ENCODE assay signal across 29 cellular contexts in genomic region chr20:4889446-4889845, GRCh38.
A peak's percentile ranks its signal among the peaks of the same experiment; 100 is the strongest.
DNase-seq lines count a peak whose midpoint lies in the region; ATAC-seq, FAIRE-seq and TF ChIP-seq lines count a peak whose summit lies in the region.
"Had no signal": no experiment of that assay in that cellular context is flagged by ENCODE, and none has a peak within 500 bp of the region (broad histone marks: within the 10 kb centered on the region; RNA-seq: fewer than 3 reads in every experiment).

No MANE protein-coding gene starts in this region.

- H3K27me3 ChIP-seq in bronchial epithelial cell (ENCODE audit: control insufficient read depth, insufficient read depth, low read length), result no peaks in the 10 kb centered on the region
- H3K27me3 ChIP-seq: BE2C, BLaER1 had no signal

- H3K4me3 ChIP-seq in bronchial epithelial cell (ENCODE audit: low read depth, low read length), result no peak overlapping the region
- H3K4me3 ChIP-seq: BLaER1, GM12878 had no signal

- peak; percentile 79 for FAIRE-seq in bronchial epithelial cell (lab: Jason Lieb, UNC)
- FAIRE-seq: A204.1, GM12878, GM12892, GM18507, GM19239 had no signal

- no peak for TF ChIP-seq CTCF in bronchial epithelial cell (IDR thresholded peaks at IDR 0.05; ENCODE audit: insufficient read depth, low read length, severe bottlenecking)

- no peak for ATAC-seq in T-helper 17 cell
- ATAC-seq in stimulated activated memory B cell treated with anti-CD40 and anti-IgM and Interleukin-4, amounts not matched to agents 10 μg/mL and 1 μg/mL and 100 μg/mL, for 72 hours, result no peak
- ATAC-seq in GM18519 (IDR thresholded peaks at IDR 0.05; ENCODE audit: low FRiP score, unreplicated experiment), result no peak
- ATAC-seq in HG02759 (IDR thresholded peaks at IDR 0.05; ENCODE audit: unreplicated experiment), result no peak
- no peak for ATAC-seq in HG03342 (IDR thresholded peaks at IDR 0.05; ENCODE audit: unreplicated experiment)
- ATAC-seq: GM12878 had no signal

- H3K36me3 Mint-ChIP-seq in T-helper 17 cell (ENCODE audit: low read depth), result peaks cover 3% of the 10 kb centered on the region
- H3K36me3 Mint-ChIP-seq in stimulated activated memory B cell treated with anti-CD40 and anti-IgM and Interleukin-4, amounts not matched to agents 10 μg/mL and 1 μg/mL and 100 μg/mL, for 72 hours, result peaks cover 65% of the 10 kb centered on the region

- H3K4me1 Mint-ChIP-seq in T-helper 17 cell, result peaks cover 5% of the 10 kb centered on the region
- H3K4me1 Mint-ChIP-seq in stimulated activated memory B cell treated with anti-CD40 and anti-IgM and Interleukin-4, amounts not matched to agents 10 μg/mL and 1 μg/mL and 100 μg/mL, for 72 hours, result peaks cover 14% of the 10 kb centered on the region

- H3K27me3 Mint-ChIP-seq in T-helper 17 cell, result no peaks in the 10 kb centered on the region
- no peaks in the 10 kb centered on the region for H3K27me3 Mint-ChIP-seq in stimulated activated memory B cell treated with anti-CD40 and anti-IgM and Interleukin-4, amounts not matched to agents 10 μg/mL and 1 μg/mL and 100 μg/mL, for 72 hours
- H3K27me3 Mint-ChIP-seq: CD4-positive, alpha-beta memory T cell; CD4-positive, CD25-positive, alpha-beta regulatory T cell; CD8-positive, alpha-beta memory T cell had no signal

- no peak for DNase-seq in T-helper 17 cell
- no peak for DNase-seq in bronchial epithelial cell (ENCODE audit: low read depth)
- DNase-seq in myocyte (ENCODE audit: low read depth), result peak; percentile 1
- DNase-seq: 8988T; ACHN; BE2C; C1 segment of cervical spinal cord; CD4-positive, alpha-beta memory T cell; CD4-positive, CD25-positive, alpha-beta regulatory T cell; CD8-positive, alpha-beta memory T cell; COR-L47; DMS 273 treated with DMSO at 0.1 percent for 48 hours; DMS153; DMS53; DMS79; DND-41; EL; GDM1 had no signal

- no peaks in the 10 kb centered on the region for H3K9me3 ChIP-seq in T-helper 17 cell (ENCODE audit: control insufficient read depth, low read length, poor library complexity, severe bottlenecking)
- H3K9me3 ChIP-seq: BE2C, BLaER1 had no signal

- peak overlapping the region; percentile 21 for H3K27ac Mint-ChIP-seq in T-helper 17 cell
- H3K27ac Mint-ChIP-seq in stimulated activated memory B cell treated with anti-CD40 and anti-IgM and Interleukin-4, amounts not matched to agents 10 μg/mL and 1 μg/mL and 100 μg/mL, for 72 hours, result peak overlapping the region; percentile 43
- H3K27ac Mint-ChIP-seq: CD14-positive monocyte; CD4-positive, alpha-beta memory T cell had no signal

- H3K9me3 Mint-ChIP-seq in stimulated activated memory B cell treated with anti-CD40 and anti-IgM and Interleukin-4, amounts not matched to agents 10 μg/mL and 1 μg/mL and 100 μg/mL, for 72 hours, result no peaks in the 10 kb centered on the region
- H3K9me3 Mint-ChIP-seq: CD4-positive, alpha-beta memory T cell; CD4-positive, CD25-positive, alpha-beta regulatory T cell; CD8-positive, alpha-beta memory T cell had no signal

- no peak overlapping the region for H3K4me3 Mint-ChIP-seq in T-helper 17 cell
- peak overlapping the region; percentile 28 for H3K4me3 Mint-ChIP-seq in stimulated activated memory B cell treated with anti-CD40 and anti-IgM and Interleukin-4, amounts not matched to agents 10 μg/mL and 1 μg/mL and 100 μg/mL, for 72 hours
- H3K4me3 Mint-ChIP-seq: CD14-positive monocyte; CD4-positive, alpha-beta memory T cell; CD8-positive, alpha-beta memory T cell had no signal

- H3K36me3 ChIP-seq in bronchial epithelial cell (ENCODE audit: control insufficient read depth, insufficient read depth, low read length), result peaks cover 2% of the 10 kb centered on the region
- H3K36me3 ChIP-seq: BE2C had no signal
